14 cellular contexts compared by ENCODE assay signal in genomic region chr5:173228639-173229380, GRCh38. TPM values are rescaled to one million over a fixed set of nuclear protein-coding genes. Genes with fewer than 3 reads are reported as not detected.
DNase-seq lines count a peak whose midpoint lies in the region; ATAC-seq and TF ChIP-seq lines count a peak whose summit lies in the region.
"Had no signal": no experiment of that assay in that cellular context is flagged by ENCODE, and none has a peak within 500 bp of the region (broad histone marks: within the 10 kb centered on the region; RNA-seq: fewer than 3 reads in every experiment).

No MANE protein-coding gene starts in this region.

- no peak overlapping the region for H4K5ac ChIP-seq in mesendoderm (ENCODE audit: low read length)

- H3K27ac ChIP-seq in mesendoderm (ENCODE audit: low read depth, low read length): no peak overlapping the region
- H3K27ac ChIP-seq in testis: no peak overlapping the region
- H3K27ac ChIP-seq: uterus had no signal

- H3K4me3 ChIP-seq in mesendoderm (ENCODE audit: low read length): no peak overlapping the region
- peak overlapping the region in 1 of 2 donors; percentile 12 for H3K4me3 ChIP-seq in testis
- H3K4me3 ChIP-seq: uterus had no signal

- H3K56ac ChIP-seq in mesendoderm (ENCODE audit: low read length): peak overlapping the region; percentile 7

- H3K9me3 ChIP-seq in testis: no peaks in the 10 kb centered on the region
- H3K9me3 ChIP-seq: uterus had no signal

- TF ChIP-seq POLR2A in testis (IDR thresholded peaks at IDR 0.05): no peak

- no peaks in the 10 kb centered on the region for H3K4me1 ChIP-seq in mesendoderm (ENCODE audit: control insufficient read depth, low read depth, low read length)
- H3K4me1 ChIP-seq in testis: peaks cover 10% of the 10 kb centered on the region

- no peaks in the 10 kb centered on the region for H3K9me3 Mint-ChIP-seq in activated T-cell treated with anti-CD3 and anti-CD28 coated beads, Interleukin-2, amount 50 U/mL, for 4 hours
- H3K9me3 Mint-ChIP-seq in brain: peaks cover 0 to 8% (median 0%) of the 10 kb centered on the region in 5 experiments

- peaks cover 69% of the 10 kb centered on the region for H3K27me3 ChIP-seq in mesendoderm (ENCODE audit: insufficient read depth, low read length, poor library complexity)
- no peaks in the 10 kb centered on the region for H3K27me3 ChIP-seq in testis

- H3K23ac ChIP-seq in mesendoderm (ENCODE audit: low read length): no peak overlapping the region

- H3K4me2 ChIP-seq in mesendoderm (ENCODE audit: low read length): no peak overlapping the region

- H3K9ac ChIP-seq in mesendoderm (ENCODE audit: low read length): no peak overlapping the region

- H2BK120ac ChIP-seq in mesendoderm (ENCODE audit: low read depth, low read length): no peak overlapping the region

- peaks cover 74% of the 10 kb centered on the region for H3K27me3 Mint-ChIP-seq in activated T-cell treated with anti-CD3 and anti-CD28 coated beads, Interleukin-2, amount 50 U/mL, for 4 hours (ENCODE audit: low read depth)
- peaks cover 100% of the 10 kb centered on the region for H3K27me3 Mint-ChIP-seq in brain

- peaks cover 20% of the 10 kb centered on the region for H3K4me1 Mint-ChIP-seq in activated T-cell treated with anti-CD3 and anti-CD28 coated beads, Interleukin-2, amount 50 U/mL, for 4 hours (ENCODE audit: low read depth)
- H3K4me1 Mint-ChIP-seq in brain: peaks cover 30% of the 10 kb centered on the region

- H3K36me3 ChIP-seq in mesendoderm (ENCODE audit: control insufficient read depth, insufficient read depth, low read length) (no peaks in the 10 kb centered on the region), testis (ENCODE audit: low read depth, missing control alignments) (no peaks in the 10 kb centered on the region)
- H3K36me3 ChIP-seq: uterus had no signal

- H2BK5ac ChIP-seq in mesendoderm (ENCODE audit: low read length): no peak overlapping the region

- no peak for ATAC-seq in activated T-cell treated with anti-CD3 and anti-CD28 coated beads, Interleukin-2, amount 50 U/mL, for 4 hours
- ATAC-seq in GM21576 (IDR thresholded peaks at IDR 0.05; ENCODE audit: unreplicated experiment): no peak

- no peak overlapping the region for H4K8ac ChIP-seq in mesendoderm (ENCODE audit: low read depth, low read length)

- no peaks in the 10 kb centered on the region for H3K36me3 Mint-ChIP-seq in activated T-cell treated with anti-CD3 and anti-CD28 coated beads, Interleukin-2, amount 50 U/mL, for 4 hours (ENCODE audit: insufficient read depth)
- H3K36me3 Mint-ChIP-seq in brain: no peaks in the 10 kb centered on the region
- H3K36me3 Mint-ChIP-seq: immature natural killer cell had no signal

- TF ChIP-seq CTCF in brain (conservative IDR thresholded peaks at IDR 0.05) (no peak), testis (IDR thresholded peaks at IDR 0.05) (no peak)

- H2BK15ac ChIP-seq in mesendoderm (replicated peaks; ENCODE audit: low read depth): no peak overlapping the region

- no peaks in the 10 kb centered on the region for H3K79me1 ChIP-seq in mesendoderm (ENCODE audit: low read length)

- WGBS in mesendoderm (ENCODE audit: extremely low coverage, insufficient coverage, low lambda C conversion rate): 83% methylated on average over 1 of the region's 47 CpGs
- WGBS in testis, 2 donors: 22 to 28% methylated on average over 18 to 47 of the region's 47 CpGs

- intact Hi-C loops in testis (cut with DNase I; ENCODE audit: low total_unique reads): no loop called here

- H2AK5ac ChIP-seq in mesendoderm (ENCODE audit: low read length): no peak overlapping the region

- H3K18ac ChIP-seq in mesendoderm (ENCODE audit: low read length): no peak overlapping the region

- H3K4me3 Mint-ChIP-seq in activated T-cell treated with anti-CD3 and anti-CD28 coated beads, Interleukin-2, amount 50 U/mL, for 4 hours: peak overlapping the region; percentile 63
- peak overlapping the region; percentile 46 to 77 (median 60) for H3K4me3 Mint-ChIP-seq in brain

- H3K79me2 ChIP-seq in mesendoderm (ENCODE audit: control insufficient read depth, insufficient read depth, low read length): no peaks in the 10 kb centered on the region

- no peak overlapping the region for H3K4ac ChIP-seq in mesendoderm (ENCODE audit: low read depth, low read length)

- no peak for DNase-seq in activated T-cell treated with anti-CD3 and anti-CD28 coated beads, Interleukin-2, amount 50 U/mL, for 4 hours
- DNase-seq in activated T-cell treated with anti-CD3 and anti-CD28 coated beads for 4 hours: no peak
- DNase-seq in mesendoderm: peak; percentile 66
- DNase-seq in testis: peak; percentile 43
- DNase-seq in stimulated activated naive CD4-positive, alpha-beta T cell treated with Interleukin-2 at 50 U/mL for 16 hours (lab: John Stamatoyannopoulos, UW): no peak
- DNase-seq in NCI-H1105 treated with DMSO at 0.1 percent for 48 hours (lab: John Stamatoyannopoulos, UW): no peak
- DNase-seq: immature natural killer cell, Kasumi-1, SHP77 treated with DMSO at 0.1 percent for 48 hours, uterus had no signal

- H3K27ac Mint-ChIP-seq in brain: no peak overlapping the region
- H3K27ac Mint-ChIP-seq: immature natural killer cell had no signal

RNA-seq across cellular contexts. Expression of gene NKX2-5, which starts 6.2 kb away (rescaled TPM):
- not detected for total RNA-seq in activated T-cell treated with anti-CD3 and anti-CD28 coated beads, Interleukin-2, amount 50 U/mL, for 4 hours
- polyA plus RNA-seq in brain (ENCODE audit: insufficient read depth, low read depth, low replicate concordance) (not detected), testis (ENCODE audit: insufficient read depth, low read depth, low replicate concordance) (not detected)
- 0.44 TPM for polyA plus RNA-seq in mesendoderm (2013, experiment 1 of 2)
- polyA plus RNA-seq in mesendoderm (2013, experiment 2 of 2): 0.32 TPM
- total RNA-seq in testis: 1 to 10 TPM in 1 of 2 donors, under 1 TPM in 1; 0.94 to 1.2 TPM
- total RNA-seq: epithelial cell of proximal tubule, NCI-H460, uterus had no signal
- polyA plus RNA-seq: immature natural killer cell had no signal

Comparison
In these comparisons a context has a peak if more than half of its experiments do, and no peak if none do; other contexts are left out.
1. DNase-seq: peak in mesendoderm (single experiment) and testis (single experiment); none in activated T-cell treated with anti-CD3 and anti-CD28 coated beads, Interleukin-2, amount 50 U/mL, for 4 hours (single experiment), activated T-cell treated with anti-CD3 and anti-CD28 coated beads for 4 hours (single experiment), stimulated activated naive CD4-positive, alpha-beta T cell treated with Interleukin-2 at 50 U/mL for 16 hours (single experiment) and NCI-H1105 treated with DMSO at 0.1 percent for 48 hours (single experiment).